ENCODE assay signal across 8 cellular contexts in the genomic region with DNA sequence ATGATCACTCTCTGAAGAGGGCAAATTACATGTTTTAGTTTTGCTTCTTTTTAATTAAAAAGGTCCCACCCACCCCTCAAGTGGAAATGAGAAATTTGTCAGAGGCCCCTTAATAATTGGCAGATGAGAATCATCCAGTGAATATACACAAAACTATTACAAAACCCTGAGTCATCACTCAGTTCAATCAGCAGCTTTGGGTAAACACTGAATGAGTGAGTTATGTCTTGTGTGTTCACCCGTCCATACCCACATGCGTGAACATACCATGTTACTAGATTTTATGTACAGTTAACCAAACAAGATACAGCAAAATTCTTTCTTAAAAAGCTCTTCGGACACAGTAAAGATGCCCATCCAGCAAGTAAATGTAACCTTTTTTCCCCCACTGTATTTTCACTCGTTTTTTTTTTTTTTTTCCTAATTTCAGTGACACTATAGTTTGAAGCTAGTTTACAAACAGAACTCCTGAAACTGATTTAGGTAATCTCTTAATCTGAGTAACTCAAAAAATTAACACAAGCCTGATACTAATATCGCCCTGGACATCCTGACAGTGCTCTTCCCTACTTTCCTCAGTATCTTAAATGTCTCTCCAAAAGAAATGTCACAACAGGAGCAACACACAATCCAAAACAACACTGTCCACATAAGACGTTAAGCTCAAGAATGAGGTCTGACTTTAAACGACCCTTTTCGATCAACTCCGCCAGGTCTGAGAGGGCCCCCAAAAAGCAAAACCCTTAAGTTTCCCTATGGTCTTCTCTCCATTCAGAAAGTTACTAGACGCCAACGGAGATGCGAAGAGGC. TPM values are rescaled to one million over a fixed set of nuclear protein-coding genes. Genes with fewer than 3 reads are reported as not detected.
DNase-seq lines count a peak whose midpoint lies in the region; ATAC-seq and TF ChIP-seq lines count a peak whose summit lies in the region.

No MANE protein-coding gene starts in this region.

- peak; percentile 66 for DNase-seq in activated CD4-positive, alpha-beta T cell treated with anti-CD3 and anti-CD28 coated beads, Interleukin-2, amount 10 ng/mL, durations not matched to agents 24 days and 14 days
- DNase-seq in activated CD4-positive, alpha-beta T cell treated with anti-CD3 and anti-CD28 coated beads, Interleukin-2, amount 50 U/mL, for 1 hour: no peak
- DNase-seq in OCI-M1 (lab: John Stamatoyannopoulos, UW) (peak; percentile 83), breast epithelium (ENCODE audit: low spot score in 2 of 2) (no peak), stomach (no peak)

- ATAC-seq in HG03442 (IDR thresholded peaks at IDR 0.05; ENCODE audit: unreplicated experiment): peak; percentile 23
- no peak for ATAC-seq in HG02870 (IDR thresholded peaks at IDR 0.05; ENCODE audit: unreplicated experiment)

- no peaks in the 10 kb centered on the region for H3K27me3 ChIP-seq in breast epithelium
- no peaks in the 10 kb centered on the region for H3K27me3 ChIP-seq in layer of hippocampus (ENCODE audit: control insufficient read depth, insufficient read depth, low read length)
- H3K27me3 ChIP-seq in stomach: no peaks in the 10 kb centered on the region

- 1 to 2% (median 1%) methylated on average over 12 of the region's 12 CpGs for WGBS in stomach, 5 donors

- no peaks in the 10 kb centered on the region for H3K36me3 ChIP-seq in breast epithelium
- H3K36me3 ChIP-seq in stomach: peaks cover 0 to 7% (median 7%) of the 10 kb centered on the region in 4 donors

- H3K27ac ChIP-seq in breast epithelium: peak overlapping the region; percentile 96 to 98
- peak overlapping the region; percentile 76 for H3K27ac ChIP-seq in layer of hippocampus (ENCODE audit: low read depth, low read length)
- peak overlapping the region; percentile 95 to 99 (median 98) for H3K27ac ChIP-seq in stomach

- TF ChIP-seq CTCF in breast epithelium (IDR thresholded peaks at IDR 0.05): no peak
- no peak for TF ChIP-seq CTCF in stomach (IDR thresholded peaks at IDR 0.05)

- H3K4me1 Mint-ChIP-seq in activated CD4-positive, alpha-beta T cell treated with anti-CD3 and anti-CD28 coated beads, Interleukin-2, amount 10 ng/mL, durations not matched to agents 24 days and 14 days: peaks cover 37% of the 10 kb centered on the region

- no peaks in the 10 kb centered on the region for H3K4me1 ChIP-seq in breast epithelium
- H3K4me1 ChIP-seq in stomach: peaks cover 21 to 67% (median 43%) of the 10 kb centered on the region in 4 donors

- intact Hi-C loops in activated CD4-positive, alpha-beta T cell treated with anti-CD3 and anti-CD28 coated beads, Interleukin-2, amount 10 ng/mL, durations not matched to agents 24 days and 14 days (cut with micrococcal nuclease): loop anchor here (1.0 to 5.0 kb wide), 8 partner anchors 25 to 1647 kb away; a partner anchor contains a TSS
- intact Hi-C loops in breast epithelium (cut with DNase I; ENCODE audit: low total_unique reads) (loop anchor here (5.0 kb wide), 1 partner anchor 182 kb away; a partner anchor contains a TSS), stomach (cut with DNase I; ENCODE audit: low total_unique reads) (no loop called here)

- H3K9me3 ChIP-seq in breast epithelium: no peaks in the 10 kb centered on the region
- H3K9me3 ChIP-seq in stomach: no peaks in the 10 kb centered on the region

- TF ChIP-seq POLR2A in breast epithelium (IDR thresholded peaks at IDR 0.05) (no peak), stomach (IDR thresholded peaks at IDR 0.05) (no peak)

- H3K36me3 Mint-ChIP-seq in activated CD4-positive, alpha-beta T cell treated with anti-CD3 and anti-CD28 coated beads, Interleukin-2, amount 10 ng/mL, durations not matched to agents 24 days and 14 days (ENCODE audit: low read depth): peaks cover 30% of the 10 kb centered on the region

- H3K9me3 Mint-ChIP-seq in activated CD4-positive, alpha-beta T cell treated with anti-CD3 and anti-CD28 coated beads, Interleukin-2, amount 10 ng/mL, durations not matched to agents 24 days and 14 days: no peaks in the 10 kb centered on the region

- peak overlapping the region; percentile 93 for H3K4me3 Mint-ChIP-seq in activated CD4-positive, alpha-beta T cell treated with anti-CD3 and anti-CD28 coated beads, Interleukin-2, amount 10 ng/mL, durations not matched to agents 24 days and 14 days

- peak overlapping the region; percentile 86 for H3K27ac Mint-ChIP-seq in activated CD4-positive, alpha-beta T cell treated with anti-CD3 and anti-CD28 coated beads, Interleukin-2, amount 10 ng/mL, durations not matched to agents 24 days and 14 days

- TF ChIP-seq EP300 in stomach (IDR thresholded peaks at IDR 0.05): no peak

- no peaks in the 10 kb centered on the region for H3K27me3 Mint-ChIP-seq in activated CD4-positive, alpha-beta T cell treated with anti-CD3 and anti-CD28 coated beads, Interleukin-2, amount 10 ng/mL, durations not matched to agents 24 days and 14 days

- H3K4me3 ChIP-seq in breast epithelium: peak overlapping the region; percentile 77 to 98 (median 95)
- H3K4me3 ChIP-seq in stomach: peak overlapping the region; percentile 78 to 97 (median 94)

RNA-seq across cellular contexts. Expression of a gene that starts 1.3 kb away (rescaled TPM):
- total RNA-seq in activated CD4-positive, alpha-beta T cell treated with anti-CD3 and anti-CD28 coated beads, Interleukin-2, amount 10 ng/mL, durations not matched to agents 24 days and 14 days: 49.6 and 52.1 TPM in 2 replicates
- total RNA-seq in breast epithelium: 100 to 1,000 TPM in 1 of 3 donors, 10 to 100 TPM in 2; 45.3 to 176 (median 75.1) TPM
- 100 to 1,000 TPM in 1 of 5 donors, 10 to 100 TPM in 4; 15.1 to 133 (median 54.5) TPM for total RNA-seq in stomach
- polyA plus RNA-seq in stomach: 10 to 100 TPM; 24.6 to 31.1 (median 30.7) TPM

Comparison
In these comparisons a context has a peak if more than half of its experiments do, and no peak if none do; other contexts are left out.
1. DNase-seq: peak in activated CD4-positive, alpha-beta T cell treated with anti-CD3 and anti-CD28 coated beads, Interleukin-2, amount 10 ng/mL, durations not matched to agents 24 days and 14 days (single experiment) and OCI-M1 (single experiment); none in activated CD4-positive, alpha-beta T cell treated with anti-CD3 and anti-CD28 coated beads, Interleukin-2, amount 50 U/mL, for 1 hour (single experiment), breast epithelium (0 of 2) and stomach (single experiment).
2. Peak in every context shown above with its lines, with median percentiles within 50 percentile points of each other: H3K27ac ChIP-seq.